ENCODE assay signal across 9 cellular contexts in genomic region chr2:85998071-85998991, GRCh38.
A peak's percentile ranks its signal among the peaks of the same experiment; 100 is the strongest.
DNase-seq lines count a peak whose midpoint lies in the region; ATAC-seq and TF ChIP-seq lines count a peak whose summit lies in the region.
"Had no signal": no experiment of that assay in that cellular context is flagged by ENCODE, and none has a peak within 500 bp of the region (broad histone marks: within the 10 kb centered on the region; RNA-seq: fewer than 3 reads in every experiment).

No MANE protein-coding gene starts in this region.

- H3K9me3 ChIP-seq in HEK293 (ENCODE audit: control insufficient read depth, insufficient read depth, low read depth, low read length): no peaks in the 10 kb centered on the region

- no peak for ATAC-seq in GM19467 (IDR thresholded peaks at IDR 0.05; ENCODE audit: unreplicated experiment)

- H3K36me3 Mint-ChIP-seq in activated naive CD8-positive, alpha-beta T cell: no peaks in the 10 kb centered on the region

- peak overlapping the region; percentile 51 for H3K4me3 Mint-ChIP-seq in activated naive CD8-positive, alpha-beta T cell

- no peaks in the 10 kb centered on the region for H3K9me3 Mint-ChIP-seq in activated naive CD8-positive, alpha-beta T cell (ENCODE audit: low read depth)

- no peak overlapping the region for H3K27ac ChIP-seq in HEK293 (ENCODE audit: extremely low read depth, low read depth, low read length)

- peak overlapping the region; percentile 56 for H3K27ac Mint-ChIP-seq in activated naive CD8-positive, alpha-beta T cell

- H3K4me3 ChIP-seq in HEK293 (ENCODE audit: low read depth, low read length): no peak overlapping the region

- POLR2A ChIA-PET in HEK293 (lab: Yijun Ruan, JAX): interaction anchor here (1.5 kb wide), 1 partner anchor 8 kb away, joined by 7 read pairs; no protein-coding TSS in a partner anchor

- H3K4me1 Mint-ChIP-seq in activated naive CD8-positive, alpha-beta T cell (ENCODE audit: low read depth): peaks cover 61% of the 10 kb centered on the region

- H3K36me3 ChIP-seq in HEK293 (ENCODE audit: control insufficient read depth in 2 of 2, insufficient read depth in 1 of 2, low read length in 2 of 2): no peaks in the 10 kb centered on the region

- no peaks in the 10 kb centered on the region for H3K4me1 ChIP-seq in HEK293 (ENCODE audit: control insufficient read depth, insufficient read depth, low read length)

- TF ChIP-seq CTCF in HEK293 (tag by site-specific recombination; IDR thresholded peaks at IDR 0.05): no peak

- CTCF ChIA-PET in HEK293 (lab: Yijun Ruan, JAX): interaction anchor here (0.6 to 2.3 kb wide), 2 partner anchors 111 to 318 kb away, joined by 3 to 6 read pairs; no protein-coding TSS in a partner anchor

- peak; percentile 75 for DNase-seq in iris pigment epithelial cell (ENCODE audit: low read depth)
- peak; percentile 67 for DNase-seq in stromal cell of bone marrow (ENCODE audit: low read depth)
- no peak for DNase-seq in stimulated activated CD4-positive, alpha-beta T cell treated with anti-CD3 and anti-CD28 coated beads, Interleukin-4, amount 100 ng/mL, for 4 hours
- no peak for DNase-seq in dermis blood vessel endothelial cell
- no peak for DNase-seq in GF-D8 (lab: John Stamatoyannopoulos, UW)
- DNase-seq: Karpas-422 had no signal

- no peaks in the 10 kb centered on the region for H3K27me3 Mint-ChIP-seq in activated naive CD8-positive, alpha-beta T cell

TF ChIP-seq in HEK293, 187 proteins besides CTCF, POLR2A, EP300 and RAD21:
- peak; percentile 42; the same call in 1 of the 2 replicates for TF ChIP-seq EGR2 (tag by site-specific recombination; IDR thresholded peaks at IDR 0.05; ENCODE audit: low read depth)
- TF ChIP-seq ZNF274 (IDR thresholded peaks at IDR 0.05; ENCODE audit: low read length): no peak
- no peak for TF ChIP-seq ZNF274 (tag by site-specific recombination; IDR thresholded peaks at IDR 0.05; ENCODE audit: borderline replicate concordance)
- no peak for TF ChIP-seq ZNF366 (tag by site-specific recombination; conservative IDR thresholded peaks at IDR 0.05)
- TF ChIP-seq ZNF121 (tag by site-specific recombination; IDR thresholded peaks at IDR 0.05): no peak
- no peak for TF ChIP-seq ZBTB20 (tag by site-specific recombination; IDR thresholded peaks at IDR 0.05)
- no peak for TF ChIP-seq ZIC2 (tag by site-specific recombination; IDR thresholded peaks at IDR 0.05)
- no peak for TF ChIP-seq ZNF335 (tag by site-specific recombination; conservative IDR thresholded peaks at IDR 0.05)
- TF ChIP-seq ZEB2 (tag by site-specific recombination; IDR thresholded peaks at IDR 0.05): no peak
- TF ChIP-seq ZNF501 (tag by site-specific recombination; IDR thresholded peaks at IDR 0.05): no peak
- peak; percentile 54 for TF ChIP-seq ZFHX2 (tag by site-specific recombination; conservative IDR thresholded peaks at IDR 0.05)
- no peak for TF ChIP-seq YY2 (tag by site-specific recombination; IDR thresholded peaks at IDR 0.05)
TF ChIP-seq in HEK293: peak in this region for 2.

Comparison
In these comparisons a context has a peak if more than half of its experiments do, and no peak if none do; other contexts are left out.
1. DNase-seq: peak in iris pigment epithelial cell (single experiment) and stromal cell of bone marrow (single experiment); none in stimulated activated CD4-positive, alpha-beta T cell treated with anti-CD3 and anti-CD28 coated beads, Interleukin-4, amount 100 ng/mL, for 4 hours (0 of 2), dermis blood vessel endothelial cell (single experiment) and GF-D8 (single experiment).